Comparison of ENCODE assay signal across 24 cellular contexts in the genomic region with DNA sequence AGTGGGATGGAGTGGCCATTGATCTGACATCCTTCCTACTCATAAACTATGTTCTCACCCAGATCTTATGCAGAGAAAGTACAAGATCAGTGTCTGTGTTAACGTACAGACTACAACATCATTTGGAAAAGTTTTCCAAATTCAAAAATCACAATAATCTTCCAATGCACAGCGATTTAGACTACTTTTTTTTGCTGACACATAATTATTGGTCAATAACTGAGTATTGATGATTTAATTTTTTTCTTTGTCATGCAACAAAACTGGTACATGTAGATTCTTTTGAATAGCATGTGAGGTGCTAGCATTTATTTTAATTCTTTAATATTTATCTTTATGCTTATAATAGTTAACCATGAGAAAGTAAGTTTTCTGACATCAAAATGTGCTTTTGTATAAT.
"Had no signal": no experiment of that assay in that cellular context is flagged by ENCODE, and none has a peak within 500 bp of the region (broad histone marks: within the 10 kb centered on the region; RNA-seq: fewer than 3 reads in every experiment).

No MANE protein-coding gene starts in this region.

- DNase-seq: central memory CD4-positive, alpha-beta T cell; dorsolateral prefrontal cortex; effector memory CD4-positive, alpha-beta T cell; head of caudate nucleus; kidney; left lung; lower lobe of right lung; naive thymus-derived CD8-positive, alpha-beta T cell; nephron progenitor cell; nucleus accumbens; retina; stimulated activated CD4-positive, alpha-beta T cell treated with anti-CD3 and anti-CD28 coated beads, Interleukin-12 subunit alpha, Interleukin-12 subunit beta, amount 100 ng/mL, for 4 hours; stimulated activated CD4-positive, alpha-beta T cell treated with anti-CD3 and anti-CD28 coated beads, Interleukin-1b, Interleukin-23, amount 100 ng/mL, for 48 hours; stimulated activated CD4-positive, alpha-beta T cell treated with anti-CD3 and anti-CD28 coated beads, Interleukin-4, amount 100 ng/mL, for 1 hour; stimulated activated CD8-positive, alpha-beta memory T cell treated with anti-CD3 and anti-CD28 coated beads, Interleukin-4, amount 100 ng/mL, for 48 hours; stimulated activated naive CD4-positive, alpha-beta T cell treated with Interleukin-2 at 50 U/mL for 16 hours; stomach; substantia nigra; testis; tibial artery had no signal

- H3K4me2 ChIP-seq: hepatocyte, smooth muscle cell had no signal

- H3K27me3 ChIP-seq: hepatocyte, left lung, stomach, testis, tibial artery had no signal

- H3K4me3 ChIP-seq: dorsolateral prefrontal cortex, hepatocyte, left lung, lower lobe of right lung, smooth muscle cell, stomach, testis, tibial artery had no signal

- H3K4me3 Mint-ChIP-seq: naive thymus-derived CD8-positive, alpha-beta T cell; nephron progenitor cell had no signal

- H3K9me3 Mint-ChIP-seq: naive thymus-derived CD8-positive, alpha-beta T cell; nephron progenitor cell; type B pancreatic cell had no signal

- H3K27ac ChIP-seq: dorsolateral prefrontal cortex, hepatocyte, left lung, lower lobe of right lung, stomach, testis, tibial artery had no signal

- ATAC-seq: left lung; lower lobe of right lung; naive thymus-derived CD8-positive, alpha-beta T cell; sciatic nerve had no signal

- H3K36me3 ChIP-seq: lower lobe of right lung, stomach, tibial artery had no signal

- H3K4me1 ChIP-seq: stomach, testis, tibial artery had no signal

- H3K9me3 ChIP-seq: left lung, lower lobe of right lung, stomach, testis, tibial artery had no signal

- H3K27ac Mint-ChIP-seq: naive thymus-derived CD8-positive, alpha-beta T cell; nephron progenitor cell; type B pancreatic cell had no signal

- H3K27me3 Mint-ChIP-seq: type B pancreatic cell had no signal

- H3K36me3 Mint-ChIP-seq: naive thymus-derived CD8-positive, alpha-beta T cell; type B pancreatic cell had no signal

- H3K4me1 Mint-ChIP-seq: naive thymus-derived CD8-positive, alpha-beta T cell; nephron progenitor cell had no signal

- H2AFZ ChIP-seq: hepatocyte had no signal
